8 cellular contexts compared by ENCODE assay signal in the genomic region with DNA sequence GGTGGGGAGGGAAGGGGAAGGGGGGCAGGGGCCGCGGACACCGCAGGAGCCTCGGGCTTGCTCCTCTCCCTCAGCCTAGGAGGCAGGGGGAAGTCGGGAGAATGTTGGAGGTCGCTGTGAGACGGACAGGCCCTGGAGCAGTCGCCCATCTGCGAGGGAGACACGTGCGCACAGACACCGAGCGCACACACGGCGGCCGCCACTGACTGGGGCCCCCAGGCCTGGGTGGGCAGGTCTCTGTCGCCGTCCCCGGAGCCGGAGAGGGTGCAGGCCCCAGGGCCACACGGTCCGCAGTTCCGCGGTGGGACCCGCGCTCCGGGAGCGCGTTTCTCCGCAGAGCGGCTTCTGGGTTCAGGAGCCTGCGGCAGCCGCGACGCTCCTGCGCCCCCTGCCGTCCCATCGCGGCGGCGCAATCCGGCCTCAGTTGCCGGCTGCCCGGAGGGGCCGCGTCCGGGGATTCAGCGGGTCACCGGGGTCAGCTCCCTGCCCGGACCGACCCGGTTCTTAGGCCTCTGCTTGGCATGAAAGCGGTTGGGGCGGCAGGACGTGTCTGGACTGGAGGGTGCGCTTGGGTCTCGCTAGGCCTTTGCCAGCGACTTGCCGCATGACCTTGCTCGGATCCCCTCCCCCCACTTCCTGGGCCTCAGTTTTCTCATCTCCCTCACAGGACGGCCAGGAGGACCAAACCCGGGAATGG. TPM values are rescaled to one million over a fixed set of nuclear protein-coding genes. Genes with fewer than 3 reads are reported as not detected.
DNase-seq lines count a peak whose midpoint lies in the region; ATAC-seq and TF ChIP-seq lines count a peak whose summit lies in the region.

No MANE protein-coding gene starts in this region.

- ATAC-seq in GM21723 (IDR thresholded peaks at IDR 0.05; ENCODE audit: unreplicated experiment), result peak; percentile 58
- ATAC-seq in activated CD8-positive, alpha-beta memory T cell treated with anti-CD3 and anti-CD28 coated beads, Interleukin-2, amount 10 ng/mL, durations not matched to agents 7 days and 5 days, result peak; percentile 85
- no peak for ATAC-seq in GM21825 (IDR thresholded peaks at IDR 0.05; ENCODE audit: unreplicated experiment)

- CTCF ChIA-PET in activated CD8-positive, alpha-beta memory T cell treated with anti-CD3 and anti-CD28 coated beads, Interleukin-2, amount 10 ng/mL, durations not matched to agents 7 days and 5 days (lab: Charles Lee), result interaction anchor here (0.5 to 9.0 kb wide), 17 partner anchors 13 to 180 kb away, joined by 3 to 158 read pairs (median 3); no protein-coding TSS in a partner anchor

- TF ChIP-seq CTCF in endothelial cell (IDR thresholded peaks at IDR 0.05; ENCODE audit: unreplicated experiment), result peak; percentile 98

- no peaks in the 10 kb centered on the region for H3K36me3 Mint-ChIP-seq in activated CD8-positive, alpha-beta memory T cell treated with anti-CD3 and anti-CD28 coated beads, Interleukin-2, amount 10 ng/mL, durations not matched to agents 7 days and 5 days
- no peaks in the 10 kb centered on the region for H3K36me3 Mint-ChIP-seq in endothelial cell (ENCODE audit: low read depth, unreplicated experiment)

- peak; percentile 80 for DNase-seq in AG08395 (ENCODE audit: low spot score)
- peak; percentile 15 for DNase-seq in NCI-H748 treated with DMSO at 0.1 percent for 48 hours (lab: John Stamatoyannopoulos, UW)
- peak; percentile 72 for DNase-seq in activated CD8-positive, alpha-beta memory T cell treated with anti-CD3 and anti-CD28 coated beads, Interleukin-2, amount 10 ng/mL, durations not matched to agents 7 days and 5 days
- DNase-seq in endothelial cell (ENCODE audit: low spot score), result peak; percentile 80
- DNase-seq in midbrain (lab: John Stamatoyannopoulos, UW), result peak; percentile 64
- DNase-seq in stimulated activated CD8-positive, alpha-beta memory T cell treated with anti-CD3 and anti-CD28 coated beads, Interleukin-4, amount 100 ng/mL, for 1 hour (ENCODE audit: low read depth in 2 of 2, low spot score in 1 of 2), result peak; percentile 21

- no peak overlapping the region for H3K27ac Mint-ChIP-seq in activated CD8-positive, alpha-beta memory T cell treated with anti-CD3 and anti-CD28 coated beads, Interleukin-2, amount 10 ng/mL, durations not matched to agents 7 days and 5 days
- no peak overlapping the region for H3K27ac Mint-ChIP-seq in endothelial cell (ENCODE audit: unreplicated experiment)

- H3K4me1 Mint-ChIP-seq in activated CD8-positive, alpha-beta memory T cell treated with anti-CD3 and anti-CD28 coated beads, Interleukin-2, amount 10 ng/mL, durations not matched to agents 7 days and 5 days, result peaks cover 2% of the 10 kb centered on the region
- peaks cover 10% of the 10 kb centered on the region for H3K4me1 Mint-ChIP-seq in endothelial cell (ENCODE audit: unreplicated experiment)

- no peak overlapping the region for H3K4me3 Mint-ChIP-seq in activated CD8-positive, alpha-beta memory T cell treated with anti-CD3 and anti-CD28 coated beads, Interleukin-2, amount 10 ng/mL, durations not matched to agents 7 days and 5 days
- no peak overlapping the region for H3K4me3 Mint-ChIP-seq in endothelial cell (ENCODE audit: unreplicated experiment)

- H3K27me3 Mint-ChIP-seq in activated CD8-positive, alpha-beta memory T cell treated with anti-CD3 and anti-CD28 coated beads, Interleukin-2, amount 10 ng/mL, durations not matched to agents 7 days and 5 days, result peaks cover 6% of the 10 kb centered on the region
- peaks cover 19% of the 10 kb centered on the region for H3K27me3 Mint-ChIP-seq in endothelial cell (ENCODE audit: unreplicated experiment)

- no peaks in the 10 kb centered on the region for H3K9me3 Mint-ChIP-seq in activated CD8-positive, alpha-beta memory T cell treated with anti-CD3 and anti-CD28 coated beads, Interleukin-2, amount 10 ng/mL, durations not matched to agents 7 days and 5 days (ENCODE audit: low read depth)
- no peaks in the 10 kb centered on the region for H3K9me3 Mint-ChIP-seq in endothelial cell (ENCODE audit: unreplicated experiment)

RNA-seq across cellular contexts. Expression of a gene that starts 31.3 kb away (rescaled TPM):
- under 1 TPM; 0.67 to 0.75 TPM for total RNA-seq in activated CD8-positive, alpha-beta memory T cell treated with anti-CD3 and anti-CD28 coated beads, Interleukin-2, amount 10 ng/mL, durations not matched to agents 7 days and 5 days
- total RNA-seq in endothelial cell (ENCODE audit: unreplicated experiment), result 65.9 TPM

Comparison
In these comparisons a context has a peak if more than half of its experiments do, and no peak if none do; other contexts are left out.
1. DNase-seq: peak in every context shown above with its lines; median percentile 80 in AG08395; 80 in endothelial cell; 72 in activated CD8-positive, alpha-beta memory T cell treated with anti-CD3 and anti-CD28 coated beads, Interleukin-2, amount 10 ng/mL, durations not matched to agents 7 days and 5 days; 64 in midbrain; 21 in stimulated activated CD8-positive, alpha-beta memory T cell treated with anti-CD3 and anti-CD28 coated beads, Interleukin-4, amount 100 ng/mL, for 1 hour; 15 in NCI-H748 treated with DMSO at 0.1 percent for 48 hours.
2. RNA of a gene that starts 31.3 kb away (total RNA-seq): 65.9 TPM in endothelial cell (single experiment); 0.67 to 0.75 TPM in activated CD8-positive, alpha-beta memory T cell treated with anti-CD3 and anti-CD28 coated beads, Interleukin-2, amount 10 ng/mL, durations not matched to agents 7 days and 5 days; every median in the first group is over 10 times any median in the second.